Comparison of ENCODE assay signal across 9 cellular contexts in genomic region chr17:12973496-12974318, GRCh38. TPM values are rescaled to one million over a fixed set of nuclear protein-coding genes. Genes with fewer than 3 reads are reported as not detected.
DNase-seq lines count a peak whose midpoint lies in the region; ATAC-seq and TF ChIP-seq lines count a peak whose summit lies in the region.
"Had no signal": no experiment of that assay in that cellular context is flagged by ENCODE, and none has a peak within 500 bp of the region (broad histone marks: within the 10 kb centered on the region; RNA-seq: fewer than 3 reads in every experiment).

No MANE protein-coding gene starts in this region.

- H2AFZ ChIP-seq in ACC112 (ENCODE audit: low read length, unreplicated experiment) (peak overlapping the region; percentile 50), neuron (ENCODE audit: low read depth, low read length) (peak overlapping the region; percentile 18)

- no peaks in the 10 kb centered on the region for H3K79me2 ChIP-seq in ACC112 (ENCODE audit: control insufficient read depth, insufficient read depth, low read length, unreplicated experiment)

- ATAC-seq in Right ventricle myocardium inferior = peak; percentile 60

- H3K36me3 ChIP-seq in ACC112 (ENCODE audit: insufficient read depth, low read length) (no peaks in the 10 kb centered on the region), Peyer's patch (no peaks in the 10 kb centered on the region), neuron (ENCODE audit: insufficient read depth, low read length) (no peaks in the 10 kb centered on the region)
- H3K36me3 ChIP-seq: BLaER1 treated with 17β-estradiol and CSF1 and Interleukin-3, amounts not matched to agents 10 nM and 100 nM had no signal

- no peak for TF ChIP-seq POLR2A in Peyer's patch (IDR thresholded peaks at IDR 0.05)
- TF ChIP-seq POLR2A in erythroblast (IDR thresholded peaks at IDR 0.05; ENCODE audit: low read length) = no peak

- DNase-seq in Peyer's patch (no peak), Right ventricle myocardium inferior (ENCODE audit: missing footprints) (no peak), erythroblast (lab: John Stamatoyannopoulos, UW) (no peak)
- DNase-seq in T-helper 2 cell treated with Interferon-gamma antibody and Interleukin-4, amounts not matched to agents 5 μg/mL and 100 μg/mL, for 36 hours (ENCODE audit: low spot score) = no peak
- DNase-seq in activated T-helper 1 cell treated with anti-CD3 and anti-CD28 coated beads, Interleukin-12 subunit alpha, Interleukin-12 subunit beta, Interleukin-2, Interleukin-4 antibody, amounts not matched to agents 30 ng/mL and 10 ng/mL and 1 ng/mL, durations not matched to agents 14 hours and 24 hours and 36 hours (ENCODE audit: low spot score) = no peak
- no peak for DNase-seq in activated CD4-positive, alpha-beta T cell treated with anti-CD3 and anti-CD28 coated beads, Interleukin-2, amount 10 ng/mL, durations not matched to agents 24 days and 14 days

- H3K27me3 ChIP-seq in ACC112 (ENCODE audit: insufficient read depth, low read length) (peaks cover 12% of the 10 kb centered on the region; the same call in 1 of the 2 replicates), Peyer's patch (no peaks in the 10 kb centered on the region), neuron (ENCODE audit: insufficient read depth, low read length) (peaks cover 7% of the 10 kb centered on the region)
- H3K27me3 ChIP-seq: BLaER1 treated with 17β-estradiol and CSF1 and Interleukin-3, amounts not matched to agents 10 nM and 100 nM had no signal

- H3K9me3 ChIP-seq in Peyer's patch (no peaks in the 10 kb centered on the region), neuron (ENCODE audit: low read length) (no peaks in the 10 kb centered on the region)
- H3K9me3 ChIP-seq: BLaER1 treated with 17β-estradiol and CSF1 and Interleukin-3, amounts not matched to agents 10 nM and 100 nM had no signal

- H3K9me3 Mint-ChIP-seq in T-helper 2 cell treated with Interferon-gamma antibody and Interleukin-4, amounts not matched to agents 5 μg/mL and 100 μg/mL, for 36 hours = no peaks in the 10 kb centered on the region
- no peaks in the 10 kb centered on the region for H3K9me3 Mint-ChIP-seq in activated T-helper 1 cell treated with anti-CD3 and anti-CD28 coated beads, Interleukin-12 subunit alpha, Interleukin-12 subunit beta, Interleukin-2, Interleukin-4 antibody, amounts not matched to agents 30 ng/mL and 10 ng/mL and 1 ng/mL, durations not matched to agents 14 hours and 24 hours and 36 hours
- no peaks in the 10 kb centered on the region for H3K9me3 Mint-ChIP-seq in activated CD4-positive, alpha-beta T cell treated with anti-CD3 and anti-CD28 coated beads, Interleukin-2, amount 10 ng/mL, durations not matched to agents 24 days and 14 days

- no peaks in the 10 kb centered on the region for H3K4me1 Mint-ChIP-seq in T-helper 2 cell treated with Interferon-gamma antibody and Interleukin-4, amounts not matched to agents 5 μg/mL and 100 μg/mL, for 36 hours (ENCODE audit: low read depth)
- no peaks in the 10 kb centered on the region for H3K4me1 Mint-ChIP-seq in activated T-helper 1 cell treated with anti-CD3 and anti-CD28 coated beads, Interleukin-12 subunit alpha, Interleukin-12 subunit beta, Interleukin-2, Interleukin-4 antibody, amounts not matched to agents 30 ng/mL and 10 ng/mL and 1 ng/mL, durations not matched to agents 14 hours and 24 hours and 36 hours (ENCODE audit: low read depth)
- peaks cover 1% of the 10 kb centered on the region for H3K4me1 Mint-ChIP-seq in activated CD4-positive, alpha-beta T cell treated with anti-CD3 and anti-CD28 coated beads, Interleukin-2, amount 10 ng/mL, durations not matched to agents 24 days and 14 days

- H3K27ac ChIP-seq in ACC112 (ENCODE audit: low read depth, low read length) (no peak overlapping the region), Peyer's patch (no peak overlapping the region)
- H3K27ac ChIP-seq: BLaER1 treated with 17β-estradiol and CSF1 and Interleukin-3, amounts not matched to agents 10 nM and 100 nM had no signal

- H3K4me1 ChIP-seq in ACC112 (ENCODE audit: control insufficient read depth, insufficient read depth, low read length, unreplicated experiment) = peaks cover 3% of the 10 kb centered on the region
- peaks cover 0 to 11% (median 0%) of the 10 kb centered on the region in 4 donors for H3K4me1 ChIP-seq in Peyer's patch
- peaks cover 4% of the 10 kb centered on the region for H3K4me1 ChIP-seq in neuron (ENCODE audit: insufficient read depth, low read length)

- peak overlapping the region; percentile 69 for H3K4me3 ChIP-seq in ACC112 (ENCODE audit: low read depth, low read length)
- H3K4me3 ChIP-seq in Peyer's patch = peak overlapping the region; percentile 1 to 37 (median 16)
- H3K4me3 ChIP-seq in neuron (ENCODE audit: low read length) = peak overlapping the region; percentile 1
- H3K4me3 ChIP-seq: BLaER1 treated with 17β-estradiol and CSF1 and Interleukin-3, amounts not matched to agents 10 nM and 100 nM had no signal

- intact Hi-C loops in Right ventricle myocardium inferior (cut with DNase I) = no loop called here
- intact Hi-C loops in activated T-helper 1 cell treated with anti-CD3 and anti-CD28 coated beads, Interleukin-12 subunit alpha, Interleukin-12 subunit beta, Interleukin-2, Interleukin-4 antibody, amounts not matched to agents 30 ng/mL and 10 ng/mL and 1 ng/mL, durations not matched to agents 14 hours and 24 hours and 36 hours (cut with micrococcal nuclease) = no loop called here
- intact Hi-C loops in activated CD4-positive, alpha-beta T cell treated with anti-CD3 and anti-CD28 coated beads, Interleukin-2, amount 10 ng/mL, durations not matched to agents 24 days and 14 days (cut with micrococcal nuclease) = no loop called here

- peaks cover 16% of the 10 kb centered on the region for H3K27me3 Mint-ChIP-seq in T-helper 2 cell treated with Interferon-gamma antibody and Interleukin-4, amounts not matched to agents 5 μg/mL and 100 μg/mL, for 36 hours (ENCODE audit: low read depth)
- H3K27me3 Mint-ChIP-seq in activated T-helper 1 cell treated with anti-CD3 and anti-CD28 coated beads, Interleukin-12 subunit alpha, Interleukin-12 subunit beta, Interleukin-2, Interleukin-4 antibody, amounts not matched to agents 30 ng/mL and 10 ng/mL and 1 ng/mL, durations not matched to agents 14 hours and 24 hours and 36 hours (ENCODE audit: insufficient read depth) = peaks cover 13% of the 10 kb centered on the region
- H3K27me3 Mint-ChIP-seq in activated CD4-positive, alpha-beta T cell treated with anti-CD3 and anti-CD28 coated beads, Interleukin-2, amount 10 ng/mL, durations not matched to agents 24 days and 14 days = peaks cover 20% of the 10 kb centered on the region

- no peak overlapping the region for H3K4me3 Mint-ChIP-seq in T-helper 2 cell treated with Interferon-gamma antibody and Interleukin-4, amounts not matched to agents 5 μg/mL and 100 μg/mL, for 36 hours
- no peak overlapping the region for H3K4me3 Mint-ChIP-seq in activated T-helper 1 cell treated with anti-CD3 and anti-CD28 coated beads, Interleukin-12 subunit alpha, Interleukin-12 subunit beta, Interleukin-2, Interleukin-4 antibody, amounts not matched to agents 30 ng/mL and 10 ng/mL and 1 ng/mL, durations not matched to agents 14 hours and 24 hours and 36 hours
- H3K4me3 Mint-ChIP-seq in activated CD4-positive, alpha-beta T cell treated with anti-CD3 and anti-CD28 coated beads, Interleukin-2, amount 10 ng/mL, durations not matched to agents 24 days and 14 days = no peak overlapping the region

- no peak for TF ChIP-seq CTCF in Peyer's patch (IDR thresholded peaks at IDR 0.05)

- no peaks in the 10 kb centered on the region for H3K36me3 Mint-ChIP-seq in T-helper 2 cell treated with Interferon-gamma antibody and Interleukin-4, amounts not matched to agents 5 μg/mL and 100 μg/mL, for 36 hours (ENCODE audit: low read depth)
- no peaks in the 10 kb centered on the region for H3K36me3 Mint-ChIP-seq in activated T-helper 1 cell treated with anti-CD3 and anti-CD28 coated beads, Interleukin-12 subunit alpha, Interleukin-12 subunit beta, Interleukin-2, Interleukin-4 antibody, amounts not matched to agents 30 ng/mL and 10 ng/mL and 1 ng/mL, durations not matched to agents 14 hours and 24 hours and 36 hours (ENCODE audit: low read depth)
- no peaks in the 10 kb centered on the region for H3K36me3 Mint-ChIP-seq in activated CD4-positive, alpha-beta T cell treated with anti-CD3 and anti-CD28 coated beads, Interleukin-2, amount 10 ng/mL, durations not matched to agents 24 days and 14 days (ENCODE audit: low read depth)

- no peak overlapping the region for H3K27ac Mint-ChIP-seq in T-helper 2 cell treated with Interferon-gamma antibody and Interleukin-4, amounts not matched to agents 5 μg/mL and 100 μg/mL, for 36 hours
- H3K27ac Mint-ChIP-seq in activated T-helper 1 cell treated with anti-CD3 and anti-CD28 coated beads, Interleukin-12 subunit alpha, Interleukin-12 subunit beta, Interleukin-2, Interleukin-4 antibody, amounts not matched to agents 30 ng/mL and 10 ng/mL and 1 ng/mL, durations not matched to agents 14 hours and 24 hours and 36 hours = no peak overlapping the region
- no peak overlapping the region for H3K27ac Mint-ChIP-seq in activated CD4-positive, alpha-beta T cell treated with anti-CD3 and anti-CD28 coated beads, Interleukin-2, amount 10 ng/mL, durations not matched to agents 24 days and 14 days

RNA-seq across cellular contexts. Expression of gene ELAC2, which starts 44.1 kb away (rescaled TPM):
- total RNA-seq in Peyer's patch (100 to 1,000 TPM in 1 of 4 donors, 10 to 100 TPM in 3; 57.1 to 235 (median 93.7) TPM), Right ventricle myocardium inferior (63.6 TPM)
- 96.9 and 98.7 TPM in 2 replicates for total RNA-seq in activated T-helper 1 cell treated with anti-CD3 and anti-CD28 coated beads, Interleukin-12 subunit alpha, Interleukin-12 subunit beta, Interleukin-2, Interleukin-4 antibody, amounts not matched to agents 30 ng/mL and 10 ng/mL and 1 ng/mL, durations not matched to agents 14 hours and 24 hours and 36 hours
- 97.5 and 102 TPM in 2 replicates for total RNA-seq in activated CD4-positive, alpha-beta T cell treated with anti-CD3 and anti-CD28 coated beads, Interleukin-2, amount 10 ng/mL, durations not matched to agents 24 days and 14 days

Comparison
In these comparisons a context has a peak if more than half of its experiments do, and no peak if none do; other contexts are left out.
1. H3K4me3 ChIP-seq: peak in every context shown above with its lines; median percentile 69 in ACC112; 16 in Peyer's patch; 1 in neuron.